In the genomic region with DNA sequence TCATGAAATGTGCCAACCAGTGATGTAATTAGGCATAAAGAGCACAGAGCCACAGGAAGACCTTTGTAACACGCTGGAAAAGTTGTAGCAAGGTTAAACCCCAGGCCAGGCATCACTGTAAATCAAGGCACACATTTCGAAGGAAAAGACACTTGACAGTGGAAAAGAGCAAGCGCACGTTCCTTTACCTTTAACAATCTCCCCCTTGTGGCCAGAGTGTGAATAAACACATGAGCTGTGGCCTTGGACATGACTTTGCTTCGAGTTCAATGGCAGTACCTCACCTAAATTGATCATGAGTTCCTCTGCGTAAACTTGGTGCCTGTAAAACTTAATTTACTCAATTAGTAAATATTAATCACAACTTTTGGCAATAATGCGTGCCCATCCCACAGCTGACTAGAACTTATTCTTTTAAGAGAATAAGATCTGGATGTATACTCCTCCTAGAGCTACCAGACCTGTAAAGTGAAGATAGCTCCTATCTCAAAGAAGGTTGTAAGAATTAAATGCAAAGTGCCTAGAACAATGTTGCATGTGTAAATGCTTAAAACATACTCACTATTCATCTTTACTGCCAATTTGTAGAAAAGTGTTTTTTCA, we compare ENCODE assay signal across 8 cellular contexts.
A peak's percentile ranks its signal among the peaks of the same experiment; 100 is the strongest.
DNase-seq lines count a peak whose midpoint lies in the region; ATAC-seq and TF ChIP-seq lines count a peak whose summit lies in the region.

No MANE protein-coding gene starts in this region.

- H3K9ac ChIP-seq in DND-41 (ENCODE audit: low read depth, low read length) (no peak overlapping the region), OCI-LY1 (ENCODE audit: low read length) (no peak overlapping the region)

- intact Hi-C loops in ovary (cut with DNase I), result no loop called here
- intact Hi-C loops in upper lobe of right lung (cut with DNase I), result no loop called here

- 63 to 65% (median 64%) methylated on average over 7 of the region's 7 CpGs for WGBS in ovary, 3 donors

- H3K9me3 ChIP-seq in DND-41 (ENCODE audit: insufficient read depth, low read length, severe bottlenecking), result no peaks in the 10 kb centered on the region
- no peaks in the 10 kb centered on the region for H3K9me3 ChIP-seq in OCI-LY1 (ENCODE audit: low read length)
- no peaks in the 10 kb centered on the region for H3K9me3 ChIP-seq in ovary
- no peaks in the 10 kb centered on the region for H3K9me3 ChIP-seq in upper lobe of right lung

- no peaks in the 10 kb centered on the region for H3K9me2 ChIP-seq in OCI-LY1 (ENCODE audit: low read depth, low read length)

- no peaks in the 10 kb centered on the region for H4K20me1 ChIP-seq in DND-41 (ENCODE audit: insufficient read depth, low read length)
- H4K20me1 ChIP-seq in OCI-LY1 (ENCODE audit: insufficient read depth, low read length), result no peaks in the 10 kb centered on the region

- H3K27ac ChIP-seq in DND-41 (ENCODE audit: low read length) (no peak overlapping the region), OCI-LY1 (ENCODE audit: low read depth, low read length, poor library complexity, severe bottlenecking) (no peak overlapping the region), ovary (no peak overlapping the region), upper lobe of right lung (no peak overlapping the region)

- no peak for TF ChIP-seq POLR2A in ovary (IDR thresholded peaks at IDR 0.05)

- no peaks in the 10 kb centered on the region for H3F3A ChIP-seq in OCI-LY1 (ENCODE audit: insufficient read depth, low read length)

- no peak overlapping the region for H3K4me2 ChIP-seq in DND-41 (ENCODE audit: insufficient read depth, low read length)
- H3K4me2 ChIP-seq in OCI-LY1 (ENCODE audit: low read length), result no peak overlapping the region

- no peaks in the 10 kb centered on the region for H3K4me1 ChIP-seq in DND-41 (ENCODE audit: insufficient read depth, low read length)
- no peaks in the 10 kb centered on the region for H3K4me1 ChIP-seq in OCI-LY1 (ENCODE audit: insufficient read depth, low read length, severe bottlenecking)
- H3K4me1 ChIP-seq in ovary (ENCODE audit: insufficient read depth), result no peaks in the 10 kb centered on the region
- H3K4me1 ChIP-seq in upper lobe of right lung, result peaks cover 2% of the 10 kb centered on the region

- H3K36me3 ChIP-seq in DND-41 (ENCODE audit: insufficient read depth, low read length) (no peaks in the 10 kb centered on the region), OCI-LY1 (ENCODE audit: insufficient read depth, low read length) (no peaks in the 10 kb centered on the region), ovary (no peaks in the 10 kb centered on the region), upper lobe of right lung (no peaks in the 10 kb centered on the region)

- H3K79me2 ChIP-seq in DND-41 (ENCODE audit: insufficient read depth, low read length) (no peaks in the 10 kb centered on the region), OCI-LY1 (ENCODE audit: insufficient read depth, low read length) (no peaks in the 10 kb centered on the region)

- no peaks in the 10 kb centered on the region for H3K27me3 ChIP-seq in DND-41 (ENCODE audit: insufficient read depth, low read length, poor library complexity)
- H3K27me3 ChIP-seq in OCI-LY1 (ENCODE audit: insufficient read depth, low read length), result no peaks in the 10 kb centered on the region
- H3K27me3 ChIP-seq in ovary, result no peaks in the 10 kb centered on the region
- no peaks in the 10 kb centered on the region for H3K27me3 ChIP-seq in upper lobe of right lung

- H2AFZ ChIP-seq in DND-41 (ENCODE audit: low read depth, low read length) (no peak overlapping the region), OCI-LY1 (ENCODE audit: low read length) (no peak overlapping the region)

- peak; percentile 82 for ATAC-seq in DND-41 (ENCODE audit: insufficient read depth, low read depth)
- peak; percentile 94 for ATAC-seq in GM21381 (IDR thresholded peaks at IDR 0.05; ENCODE audit: unreplicated experiment)
- peak; percentile 86 for ATAC-seq in upper lobe of right lung

- DNase-seq in DND-41, result peak; percentile 63
- DNase-seq in HK-2 (ENCODE audit: unreplicated experiment), result peak; percentile 36
- DNase-seq in activated T-cell treated with anti-CD3 and anti-CD28 coated beads, Interleukin-2, amount 50 U/mL, for 1 hour, result peak; percentile 20
- DNase-seq in fibroblast of villous mesenchyme (ENCODE audit: low read depth), result peak; percentile 62
- peak in 4 of 5 donors; percentile 11 to 53 (median 26) for DNase-seq in ovary
- no peak for DNase-seq in upper lobe of right lung

- no peak overlapping the region for H3K4me3 ChIP-seq in DND-41 (ENCODE audit: low read depth in 1 of 2, low read length in 2 of 2)
- no peak overlapping the region for H3K4me3 ChIP-seq in OCI-LY1 (ENCODE audit: low read depth, low read length, poor library complexity, severe bottlenecking)
- no peak overlapping the region for H3K4me3 ChIP-seq in fibroblast of villous mesenchyme (ENCODE audit: low read depth, low read length)
- H3K4me3 ChIP-seq in ovary, result no peak overlapping the region
- no peak overlapping the region for H3K4me3 ChIP-seq in upper lobe of right lung

- TF ChIP-seq EP300 in ovary (IDR thresholded peaks at IDR 0.05), result no peak

- TF ChIP-seq CTCF in DND-41 (IDR thresholded peaks at IDR 0.05; ENCODE audit: borderline replicate concordance, extremely low read depth, low read length, poor library complexity, severe bottlenecking), result peak; percentile 81
- TF ChIP-seq CTCF in OCI-LY1 (IDR thresholded peaks at IDR 0.05; ENCODE audit: low read length), result peak; percentile 72
- peak; percentile 78 for TF ChIP-seq CTCF in fibroblast of villous mesenchyme (IDR thresholded peaks at IDR 0.05; ENCODE audit: insufficient read depth, low read depth, low read length)
- peak in 2 of 3 donors; percentile 37 to 44 for TF ChIP-seq CTCF in ovary (IDR thresholded peaks at IDR 0.05)
- TF ChIP-seq CTCF in upper lobe of right lung (IDR thresholded peaks at IDR 0.05), result peak; percentile 72
